Comparison of ENCODE assay signal across 1 cellular context in the genomic region with DNA sequence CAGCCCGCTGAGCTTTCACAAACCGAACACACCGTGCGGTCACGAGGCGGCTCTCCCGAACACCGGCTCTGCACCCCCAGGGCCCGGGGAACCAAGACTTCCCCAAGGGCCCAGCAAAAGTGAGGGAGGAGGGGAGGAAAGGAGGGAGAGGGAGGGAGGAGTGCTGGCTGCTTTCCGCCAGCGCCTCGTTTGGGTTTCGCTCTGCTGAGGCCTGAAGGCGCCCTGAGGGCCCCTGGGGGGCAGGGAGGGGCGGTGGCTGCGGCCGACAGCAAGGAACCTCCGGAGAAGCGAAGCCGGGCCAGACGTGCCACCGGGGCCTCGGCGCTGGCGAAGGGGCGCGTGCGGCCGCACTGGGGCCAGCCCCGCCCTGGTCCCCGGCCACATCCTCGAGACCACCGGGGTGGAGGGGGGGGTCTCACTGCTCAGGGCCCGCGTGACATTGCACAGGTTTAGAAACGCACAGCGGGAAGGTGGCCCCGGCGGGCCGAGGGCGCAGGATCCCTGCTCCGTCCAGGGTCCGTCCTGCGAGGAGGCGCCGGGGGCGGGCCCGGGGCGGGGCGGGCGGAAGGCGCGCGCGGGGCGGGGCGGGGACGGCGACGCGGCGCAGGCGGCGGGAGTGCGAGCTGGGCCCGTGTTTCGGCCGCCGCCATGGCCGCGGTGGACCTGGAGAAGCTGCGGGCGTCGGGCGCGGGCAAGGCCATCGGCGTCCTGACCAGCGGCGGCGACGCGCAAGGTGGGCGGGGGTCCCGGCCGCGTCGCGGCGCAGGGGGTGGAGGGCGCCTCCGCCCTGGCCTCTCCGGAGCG.
A peak's percentile ranks its signal among the peaks of the same experiment; 100 is the strongest.
TF ChIP-seq lines count a peak whose summit lies in the region.

Gene PFKL, plus strand, starts transcription at position 596 of the 804 bp plus-strand sequence. Its CDS starts 53 bp downstream, at position 649.

TF ChIP-seq in HCT116, 20 proteins besides CTCF, POLR2A, EP300 and RAD21 (continued from another document):
- TF ChIP-seq, protein P1, sequence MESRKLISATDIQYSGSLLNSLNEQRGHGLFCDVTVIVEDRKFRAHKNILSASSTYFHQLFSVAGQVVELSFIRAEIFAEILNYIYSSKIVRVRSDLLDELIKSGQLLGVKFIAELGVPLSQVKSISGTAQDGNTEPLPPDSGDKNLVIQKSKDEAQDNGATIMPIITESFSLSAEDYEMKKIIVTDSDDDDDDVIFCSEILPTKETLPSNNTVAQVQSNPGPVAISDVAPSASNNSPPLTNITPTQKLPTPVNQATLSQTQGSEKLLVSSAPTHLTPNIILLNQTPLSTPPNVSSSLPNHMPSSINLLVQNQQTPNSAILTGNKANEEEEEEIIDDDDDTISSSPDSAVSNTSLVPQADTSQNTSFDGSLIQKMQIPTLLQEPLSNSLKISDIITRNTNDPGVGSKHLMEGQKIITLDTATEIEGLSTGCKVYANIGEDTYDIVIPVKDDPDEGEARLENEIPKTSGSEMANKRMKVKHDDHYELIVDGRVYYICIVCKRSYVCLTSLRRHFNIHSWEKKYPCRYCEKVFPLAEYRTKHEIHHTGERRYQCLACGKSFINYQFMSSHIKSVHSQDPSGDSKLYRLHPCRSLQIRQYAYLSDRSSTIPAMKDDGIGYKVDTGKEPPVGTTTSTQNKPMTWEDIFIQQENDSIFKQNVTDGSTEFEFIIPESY (IDR thresholded peaks at IDR 0.05; ENCODE audit: extremely low read depth, insufficient replicate concordance, low read length), result peak; percentile 19
